In genomic region chr6:147868493-147869222, GRCh38 we compare ENCODE assay signal across 18 cellular contexts.
DNase-seq lines count a peak whose midpoint lies in the region; ATAC-seq and TF ChIP-seq lines count a peak whose summit lies in the region.
"Had no signal": no experiment of that assay in that cellular context is flagged by ENCODE, and none has a peak within 500 bp of the region (broad histone marks: within the 10 kb centered on the region; RNA-seq: fewer than 3 reads in every experiment).

No MANE protein-coding gene starts in this region.

- peak overlapping the region; percentile 4 for H3K27ac ChIP-seq in smooth muscle cell (ENCODE audit: low read depth)
- H3K27ac ChIP-seq in SK-N-SH (ENCODE audit: low read depth in 2 of 2, low read length in 1 of 2) = no peak overlapping the region
- H3K27ac ChIP-seq in heart left ventricle = no peak overlapping the region
- H3K27ac ChIP-seq: gastrocnemius medialis had no signal

- H3K4me1 ChIP-seq in smooth muscle cell (ENCODE audit: low read depth) (peaks cover 4% of the 10 kb centered on the region), SK-N-SH (ENCODE audit: control insufficient read depth in 1 of 2, insufficient read depth in 2 of 2, low read depth in 1 of 2, low read length in 1 of 2) (peaks cover 0 to 13% of the 10 kb centered on the region in 2 experiments; a peak in 2 of 4 replicates), heart left ventricle (peaks cover 0 to 12% (median 0%) of the 10 kb centered on the region in 12 donors)

- H3K9me3 ChIP-seq in smooth muscle cell (replicated peaks; ENCODE audit: low read depth) = no peaks in the 10 kb centered on the region
- no peaks in the 10 kb centered on the region for H3K9me3 ChIP-seq in SK-N-SH
- H3K9me3 ChIP-seq in heart left ventricle = no peaks in the 10 kb centered on the region
- H3K9me3 ChIP-seq: gastrocnemius medialis had no signal

- H4K20me1 ChIP-seq in smooth muscle cell (ENCODE audit: low read depth) (no peaks in the 10 kb centered on the region), SK-N-SH (ENCODE audit: insufficient read depth) (no peaks in the 10 kb centered on the region)

- H3F3A ChIP-seq in smooth muscle cell (ENCODE audit: low read depth) (no peaks in the 10 kb centered on the region), SK-N-SH (replicated peaks; ENCODE audit: insufficient read depth) (no peaks in the 10 kb centered on the region)

- TF ChIP-seq RAD21 in SK-N-SH (IDR thresholded peaks at IDR 0.05; ENCODE audit: low read length) = no peak

- DNase-seq in NCI-H1417 (lab: John Stamatoyannopoulos, UW) (peak in 2 of 3 experiments; percentile 39 to 78), NCI-H1417 treated with DMSO at 0.1 percent for 48 hours (lab: John Stamatoyannopoulos, UW) (no peak), NCI-H82 treated with DMSO at 0.1 percent for 48 hours (lab: John Stamatoyannopoulos, UW; ENCODE audit: unreplicated experiment) (peak; percentile 23), fibroblast of gingiva (ENCODE audit: low read depth) (peak; percentile 31), smooth muscle cell (lab: John Stamatoyannopoulos, UW; ENCODE audit: unreplicated experiment) (no peak), SK-N-SH (no peak), heart left ventricle (no peak)
- DNase-seq: 8988T; activated CD4-positive, alpha-beta T cell treated with anti-CD3 and anti-CD28 coated beads, Interleukin-2, amount 50 U/mL, for 4 hours; activated naive CD8-positive, alpha-beta T cell treated with anti-CD3 and anti-CD28 coated beads for 36 hours; activated T-cell treated with anti-CD3 and anti-CD28 coated beads, Interleukin-2, amount 50 U/mL, for 24 hours; CD8-positive, alpha-beta T cell; endodermal cell; gastrocnemius medialis; H7; MV-4-11; stimulated activated CD4-positive, alpha-beta T cell treated with anti-CD3 and anti-CD28 coated beads, Interleukin-2, amount 100 ng/mL, for 24 hours had no signal

- CTCF ChIA-PET in SK-N-SH (lab: Yijun Ruan, JAX) = no interaction called here

- no peak for TF ChIP-seq EP300 in SK-N-SH (IDR thresholded peaks at IDR 0.05; ENCODE audit: borderline replicate concordance in 1 of 2, low read depth in 1 of 2, low read length in 1 of 2)

- ATAC-seq in GM21786 (IDR thresholded peaks at IDR 0.05; ENCODE audit: unreplicated experiment) (no peak), heart left ventricle (no peak)
- ATAC-seq: CD8-positive, alpha-beta T cell; gastrocnemius medialis had no signal

- intact Hi-C loops in heart left ventricle (cut with DNase I) = no loop called here

- no peaks in the 10 kb centered on the region for H3K9me2 ChIP-seq in SK-N-SH

- peak overlapping the region; percentile 3 for H2AFZ ChIP-seq in smooth muscle cell (ENCODE audit: low read depth)
- no peak overlapping the region for H2AFZ ChIP-seq in SK-N-SH (ENCODE audit: low read depth)

- H3K36me3 ChIP-seq in smooth muscle cell (ENCODE audit: low read depth) (no peaks in the 10 kb centered on the region), SK-N-SH (replicated peaks in 1 of 2; ENCODE audit: control insufficient read depth in 1 of 2, insufficient read depth in 2 of 2, low read length in 1 of 2) (no peaks in the 10 kb centered on the region), heart left ventricle (no peaks in the 10 kb centered on the region)
- H3K36me3 ChIP-seq: gastrocnemius medialis had no signal

- no peak for TF ChIP-seq POLR2A in heart left ventricle (IDR thresholded peaks at IDR 0.05)

- H3K4me3 ChIP-seq in smooth muscle cell (no peak overlapping the region), SK-N-SH (ENCODE audit: low read depth in 2 of 2, low read length in 1 of 2) (no peak overlapping the region; a peak in 1 of 4 replicates), heart left ventricle (no peak overlapping the region)
- H3K4me3 ChIP-seq: gastrocnemius medialis had no signal

- 43% methylated on average over 3 of the region's 3 CpGs for WGBS in smooth muscle cell (ENCODE audit: low lambda C conversion rate)
- under 1% methylated on average over 3 of the region's 3 CpGs for WGBS in SK-N-SH (ENCODE audit: low lambda C conversion rate)
- 30 to 46% (median 41%) methylated on average over 3 of the region's 3 CpGs for WGBS in heart left ventricle, 4 donors

- peak overlapping the region; percentile 27 for H3K4me2 ChIP-seq in smooth muscle cell
- H3K4me2 ChIP-seq in SK-N-SH = no peak overlapping the region

- TF ChIP-seq CTCF in smooth muscle cell (IDR thresholded peaks at IDR 0.05; ENCODE audit: borderline replicate concordance, insufficient read depth, poor library complexity, severe bottlenecking) (no peak), SK-N-SH (IDR thresholded peaks at IDR 0.05) (no peak), heart left ventricle (IDR thresholded peaks at IDR 0.05) (no peak)

- no peaks in the 10 kb centered on the region for H3K79me2 ChIP-seq in smooth muscle cell (ENCODE audit: low read depth)
- no peaks in the 10 kb centered on the region for H3K79me2 ChIP-seq in SK-N-SH (ENCODE audit: insufficient read depth)

- H3K9ac ChIP-seq in smooth muscle cell (ENCODE audit: low read depth) (no peak overlapping the region), SK-N-SH (no peak overlapping the region)

- POLR2A ChIA-PET in SK-N-SH (lab: Yijun Ruan, JAX) = no interaction called here

- no peaks in the 10 kb centered on the region for H3K27me3 ChIP-seq in smooth muscle cell (ENCODE audit: low read depth)
- no peaks in the 10 kb centered on the region for H3K27me3 ChIP-seq in SK-N-SH (ENCODE audit: insufficient read depth)
- no peaks in the 10 kb centered on the region for H3K27me3 ChIP-seq in heart left ventricle
- H3K27me3 ChIP-seq: gastrocnemius medialis had no signal

TF ChIP-seq in SK-N-SH, 30 proteins besides CTCF, POLR2A, EP300 and RAD21:
- TF ChIP-seq ZBTB33 (IDR thresholded peaks at IDR 0.05; ENCODE audit: borderline replicate concordance, low read depth) (no peak), RXRA (IDR thresholded peaks at IDR 0.05; ENCODE audit: borderline replicate concordance, low read depth) (no peak), MEF2A (IDR thresholded peaks at IDR 0.05; ENCODE audit: borderline replicate concordance, low read depth) (no peak), EZH2phosphoT487 (IDR thresholded peaks at IDR 0.05; ENCODE audit: borderline replicate concordance, low read depth) (no peak), IRF3 (IDR thresholded peaks at IDR 0.05; ENCODE audit: low read depth, low read length) (no peak), NFIC (IDR thresholded peaks at IDR 0.05; ENCODE audit: borderline replicate concordance) (no peak), MXI1 (IDR thresholded peaks at IDR 0.05; ENCODE audit: low read depth, low read length) (no peak), FOXJ3 (CRISPR knock-in tag; IDR thresholded peaks at IDR 0.05) (no peak), TAF1 (IDR thresholded peaks at IDR 0.05; ENCODE audit: borderline replicate concordance, low read depth, low read length) (no peak)

Comparison
In these comparisons a context has a peak if more than half of its experiments do, and no peak if none do; other contexts are left out.
1. DNase-seq: peak in NCI-H1417 (2 of 3), NCI-H82 treated with DMSO at 0.1 percent for 48 hours (single experiment) and fibroblast of gingiva (single experiment); none in NCI-H1417 treated with DMSO at 0.1 percent for 48 hours (single experiment), smooth muscle cell (single experiment), SK-N-SH (single experiment) and heart left ventricle (0 of 5).